8 cellular contexts compared by ENCODE assay signal in genomic region chr5:140115186-140115500, GRCh38. TPM values are rescaled to one million over a fixed set of nuclear protein-coding genes. Genes with fewer than 3 reads are reported as not detected.
DNase-seq lines count a peak whose midpoint lies in the region; ATAC-seq and TF ChIP-seq lines count a peak whose summit lies in the region.

No MANE protein-coding gene starts in this region.

- H3K9ac ChIP-seq in mucosa of rectum (ENCODE audit: low read depth in 1 of 2, low read length in 2 of 2), result peak overlapping the region; percentile 85 to 87

- peak overlapping the region in 2 of 5 experiments; percentile 78 to 79 for H3K27ac Mint-ChIP-seq in brain

- TF ChIP-seq CTCF in right atrium auricular region (IDR thresholded peaks at IDR 0.05) (no peak), brain (conservative IDR thresholded peaks at IDR 0.05) (no peak)

- peak overlapping the region; percentile 90 to 97 (median 91) for H3K4me3 Mint-ChIP-seq in brain

- H3K4me1 Mint-ChIP-seq in brain, result peaks cover 49% of the 10 kb centered on the region

- no peaks in the 10 kb centered on the region for H3K9me3 ChIP-seq in right atrium auricular region
- no peaks in the 10 kb centered on the region for H3K9me3 ChIP-seq in mucosa of rectum (ENCODE audit: control insufficient read depth in 2 of 2, low read length in 2 of 2)

- H3K4me1 ChIP-seq in right atrium auricular region (peaks cover 0 to 61% of the 10 kb centered on the region in 2 donors), mucosa of rectum (ENCODE audit: control insufficient read depth in 2 of 2, insufficient read depth in 2 of 2, low read length in 2 of 2) (peaks cover 22 to 29% of the 10 kb centered on the region in 2 donors)

- DNase-seq in right atrium auricular region (ENCODE audit: low spot score) (no peak), Right ventricle myocardium superior (no peak), SIG-M5 (lab: John Stamatoyannopoulos, UW) (no peak), AML-193 (lab: John Stamatoyannopoulos, UW) (no peak), NCI-H774 (lab: John Stamatoyannopoulos, UW) (no peak)

- intact Hi-C loops in Right ventricle myocardium superior (cut with DNase I), result no loop called here

- ATAC-seq in Right ventricle myocardium superior (ENCODE audit: poor library complexity), result no peak
- ATAC-seq in GM18520 (IDR thresholded peaks at IDR 0.05; ENCODE audit: unreplicated experiment), result no peak

- H3K27me3 ChIP-seq in right atrium auricular region, result no peaks in the 10 kb centered on the region
- no peaks in the 10 kb centered on the region for H3K27me3 ChIP-seq in mucosa of rectum (ENCODE audit: control insufficient read depth in 2 of 2, insufficient read depth in 2 of 2, low read length in 2 of 2)

- H3K4me3 ChIP-seq in right atrium auricular region, result peak overlapping the region; percentile 78 to 84
- H3K4me3 ChIP-seq in mucosa of rectum (ENCODE audit: low read length in 2 of 2), result peak overlapping the region; percentile 86

- peaks cover 59% of the 10 kb centered on the region for H3K27me3 Mint-ChIP-seq in brain

- H3K36me3 Mint-ChIP-seq in brain, result no peaks in the 10 kb centered on the region

- H3K36me3 ChIP-seq in right atrium auricular region (no peaks in the 10 kb centered on the region), mucosa of rectum (ENCODE audit: control insufficient read depth in 2 of 2, insufficient read depth in 2 of 2, low read length in 2 of 2) (no peaks in the 10 kb centered on the region)

- peak overlapping the region; percentile 88 to 95 for H3K27ac ChIP-seq in right atrium auricular region
- H3K27ac ChIP-seq in mucosa of rectum (ENCODE audit: low read depth in 2 of 2, low read length in 2 of 2), result peak overlapping the region; percentile 91 to 93

- H3K9me3 Mint-ChIP-seq in brain, result no peaks in the 10 kb centered on the region

RNA-seq across cellular contexts. Expression of gene PURA, which starts 1.2 kb away (rescaled TPM):
- total RNA-seq in right atrium auricular region, result 10 to 100 TPM; 23.9 to 25.1 TPM
- total RNA-seq in Right ventricle myocardium superior, result 22.2 TPM
- polyA plus RNA-seq in brain (ENCODE audit: insufficient read depth, low read depth, low replicate concordance), result 3.5 TPM

RNA-seq across cellular contexts. Expression of gene IGIP, which starts 10.6 kb away (rescaled TPM):
- total RNA-seq in right atrium auricular region (10 to 100 TPM; 13.7 to 13.8 TPM), Right ventricle myocardium superior (10.4 TPM)
- polyA plus RNA-seq in brain (ENCODE audit: insufficient read depth, low read depth, low replicate concordance), result 3.7 TPM

RNA-seq across cellular contexts. Expression of gene CYSTM1, which starts 59.8 kb away (rescaled TPM):
- total RNA-seq in right atrium auricular region (100 to 1,000 TPM in 1 of 2 donors, 10 to 100 TPM in 1; 89.8 to 143 TPM), Right ventricle myocardium superior (58.3 TPM)
- 119 TPM for polyA plus RNA-seq in brain (ENCODE audit: insufficient read depth, low read depth, low replicate concordance)
